In genomic region chr20:17971571-17972013, GRCh38 we compare ENCODE assay signal across 8 cellular contexts. TPM values are rescaled to one million over a fixed set of nuclear protein-coding genes. Genes with fewer than 3 reads are reported as not detected.
DNase-seq lines count a peak whose midpoint lies in the region; ATAC-seq, FAIRE-seq and TF ChIP-seq lines count a peak whose summit lies in the region.

No MANE protein-coding gene starts in this region.

- H3K9ac ChIP-seq in HUES6 (ENCODE audit: low read length) = peak overlapping the region; percentile 99

- H3K27me3 ChIP-seq in BJ (ENCODE audit: control insufficient read depth, insufficient read depth, low read length) (no peaks in the 10 kb centered on the region), HUES6 (ENCODE audit: control insufficient read depth, insufficient read depth, low read length) (no peaks in the 10 kb centered on the region), breast epithelium (no peaks in the 10 kb centered on the region), body of pancreas (no peaks in the 10 kb centered on the region)

- H3K27ac ChIP-seq in HUES6 (ENCODE audit: low read depth, low read length) = peak overlapping the region; percentile 41; the same call in 1 of the 2 replicates
- H3K27ac ChIP-seq in breast epithelium = peak overlapping the region; percentile 68 to 97
- peak overlapping the region in 2 of 4 donors; percentile 4 to 12 for H3K27ac ChIP-seq in body of pancreas

- TF ChIP-seq CTCF in BJ (IDR thresholded peaks at IDR 0.05; ENCODE audit: insufficient read depth, low read depth, low read length) (no peak), breast epithelium (IDR thresholded peaks at IDR 0.05) (no peak), body of pancreas (IDR thresholded peaks at IDR 0.05) (no peak)

- H3K36me3 ChIP-seq in BJ (ENCODE audit: control insufficient read depth, insufficient read depth, low read length) (0 out of 2 replicates have a peak, but pooled peaks cover 2% of the 10 kb centered on the region), HUES6 (ENCODE audit: control insufficient read depth, insufficient read depth, low read length) (peaks cover 39% of the 10 kb centered on the region), breast epithelium (no peaks in the 10 kb centered on the region), body of pancreas (replicated peaks in 1 of 2; ENCODE audit: insufficient read depth in 1 of 2, low read depth in 2 of 2) (no peaks in the 10 kb centered on the region)

- DNase-seq in BJ (ENCODE audit: low read depth) (no peak), breast epithelium (ENCODE audit: low spot score in 2 of 2) (peak in 1 of 2 donors; percentile 44), medulla oblongata (ENCODE audit: extremely low spot score) (peak; percentile 27), NCI-H2196 treated with DMSO at 0.1 percent for 48 hours (lab: John Stamatoyannopoulos, UW; ENCODE audit: unreplicated experiment) (no peak), GM19239 (ENCODE audit: insufficient read length, low spot score) (no peak), body of pancreas (no peak)

- CTCF ChIA-PET in BJ (lab: Yijun Ruan, JAX) = interaction anchor here (0.6 to 2.2 kb wide), 5 partner anchors 14 to 435 kb away, joined by 3 to 7 read pairs (median 3); no protein-coding TSS in a partner anchor

- no peak for FAIRE-seq in GM19239 (lab: Jason Lieb, UNC)

- 67 to 69% methylated on average over 7 of the region's 7 CpGs for WGBS in body of pancreas, 2 donors

- intact Hi-C loops in breast epithelium (cut with DNase I; ENCODE audit: low total_unique reads) = no loop called here
- intact Hi-C loops in body of pancreas (cut with DNase I) = no loop called here

- POLR2A ChIA-PET in BJ (lab: Charles Lee) = interaction anchor here (0.5 to 0.6 kb wide), 2 partner anchors 13 to 34 kb away, joined by 3 to 4 read pairs; no protein-coding TSS in a partner anchor

- TF ChIP-seq POLR2A in breast epithelium (IDR thresholded peaks at IDR 0.05) (no peak), body of pancreas (IDR thresholded peaks at IDR 0.05) (no peak)

- H3K4me1 ChIP-seq in HUES6 (ENCODE audit: control insufficient read depth, insufficient read depth, low read length) (peaks cover 16% of the 10 kb centered on the region; the same call in 1 of the 2 replicates), breast epithelium (peaks cover 0 to 8% of the 10 kb centered on the region in 2 donors), body of pancreas (peaks cover 46% of the 10 kb centered on the region)

- H3K4me3 ChIP-seq in BJ (ENCODE audit: low read depth, low read length) (peak overlapping the region; percentile 21), HUES6 (ENCODE audit: low read depth, low read length) (peak overlapping the region; percentile 88), breast epithelium (peak overlapping the region in 2 of 3 donors; percentile 91), body of pancreas (no peak overlapping the region)

- no peak for ATAC-seq in body of pancreas
- no peak for ATAC-seq in HG02610 (IDR thresholded peaks at IDR 0.05; ENCODE audit: unreplicated experiment)

- no peaks in the 10 kb centered on the region for H3K9me3 ChIP-seq in HUES6 (ENCODE audit: control insufficient read depth, insufficient read depth, low read depth, low read length)
- H3K9me3 ChIP-seq in breast epithelium = no peaks in the 10 kb centered on the region
- H3K9me3 ChIP-seq in body of pancreas = no peaks in the 10 kb centered on the region

RNA-seq across cellular contexts. Expression of gene MGME1, which starts 2.8 kb away (rescaled TPM):
- 7.2 and 10.0 TPM in 2 replicates for polyA plus RNA-seq in BJ (2011; rRNA removed)
- 5.6 and 7.1 TPM in 2 replicates for polyA minus RNA-seq in BJ (2011; rRNA and poly(A)+ RNA removed)
- total RNA-seq in breast epithelium = 10 to 100 TPM in 2 of 3 donors, 1 to 10 TPM in 1; 7.8 to 26.2 (median 18.7) TPM
- total RNA-seq in body of pancreas = 1 to 10 TPM; 3.0 to 6.5 TPM

RNA-seq across cellular contexts. Expression of gene SNX5, which starts 3.0 kb away (rescaled TPM):
- 52.7 and 91.1 TPM in 2 replicates for polyA plus RNA-seq in BJ (2011; rRNA removed)
- polyA minus RNA-seq in BJ (2011; rRNA and poly(A)+ RNA removed) = 48.5 and 66.6 TPM in 2 replicates
- 100 to 1,000 TPM in 2 of 3 donors, 10 to 100 TPM in 1; 96.7 to 127 (median 122) TPM for total RNA-seq in breast epithelium
- total RNA-seq in body of pancreas = 10 to 100 TPM; 61.3 to 84.3 TPM

Comparison
In these comparisons a context has a peak if more than half of its experiments do, and no peak if none do; other contexts are left out.
1. H3K4me3 ChIP-seq: peak in BJ (single experiment), HUES6 (single experiment) and breast epithelium (2 of 3); none in body of pancreas (0 of 2).